11 cellular contexts compared by ENCODE assay signal in genomic region chr2:178419123-178419522, GRCh38. TPM values are rescaled to one million over a fixed set of nuclear protein-coding genes. Genes with fewer than 3 reads are reported as not detected.
A peak's percentile ranks its signal among the peaks of the same experiment; 100 is the strongest.
DNase-seq lines count a peak whose midpoint lies in the region; ATAC-seq and TF ChIP-seq lines count a peak whose summit lies in the region.
"Had no signal": no experiment of that assay in that cellular context is flagged by ENCODE, and none has a peak within 500 bp of the region (broad histone marks: within the 10 kb centered on the region; RNA-seq: fewer than 3 reads in every experiment).

No MANE protein-coding gene starts in this region.

- no peak overlapping the region for H3K4me3 Mint-ChIP-seq in activated CD4-positive, alpha-beta T cell treated with anti-CD3 and anti-CD28 coated beads, Interleukin-2, amount 10 ng/mL, durations not matched to agents 7 days and 5 days
- H3K4me3 Mint-ChIP-seq in endothelial cell (ENCODE audit: unreplicated experiment): peak overlapping the region; percentile 17
- H3K4me3 Mint-ChIP-seq: memory B cell had no signal

- no peaks in the 10 kb centered on the region for H3K9me3 ChIP-seq in transverse colon
- H3K9me3 ChIP-seq in HAP-1: no peaks in the 10 kb centered on the region

- intact Hi-C loops in transverse colon (cut with DNase I; ENCODE audit: low total_unique reads): no loop called here

- H3K27me3 Mint-ChIP-seq in activated CD4-positive, alpha-beta T cell treated with anti-CD3 and anti-CD28 coated beads, Interleukin-2, amount 10 ng/mL, durations not matched to agents 7 days and 5 days: no peaks in the 10 kb centered on the region
- H3K27me3 Mint-ChIP-seq in endothelial cell (ENCODE audit: unreplicated experiment): peaks cover 1% of the 10 kb centered on the region
- H3K27me3 Mint-ChIP-seq: memory B cell had no signal

- H3K36me3 ChIP-seq in transverse colon (no peaks in the 10 kb centered on the region), HAP-1 (replicated peaks) (no peaks in the 10 kb centered on the region; the same call in 1 of the 2 replicates)

- no peak for TF ChIP-seq POLR2A in transverse colon (IDR thresholded peaks at IDR 0.05)

- POLR2A ChIA-PET in activated CD4-positive, alpha-beta T cell treated with anti-CD3 and anti-CD28 coated beads, Interleukin-2, amount 10 ng/mL, durations not matched to agents 7 days and 5 days (lab: Charles Lee): interaction anchor here (1.0 kb wide), 1 partner anchor 145 kb away, joined by 3 read pairs; no protein-coding TSS in a partner anchor

- peaks cover 28% of the 10 kb centered on the region for H3K36me3 Mint-ChIP-seq in activated CD4-positive, alpha-beta T cell treated with anti-CD3 and anti-CD28 coated beads, Interleukin-2, amount 10 ng/mL, durations not matched to agents 7 days and 5 days (ENCODE audit: low read depth)
- peaks cover 3% of the 10 kb centered on the region for H3K36me3 Mint-ChIP-seq in endothelial cell (ENCODE audit: low read depth, unreplicated experiment)
- H3K36me3 Mint-ChIP-seq in activated naive CD4-positive, alpha-beta T cell treated with anti-CD3 and anti-CD28 coated beads, Interleukin-2, amount 50 U/mL, for 72 hours: peaks cover 4 to 13% of the 10 kb centered on the region in 2 donors

- ATAC-seq in activated naive CD4-positive, alpha-beta T cell treated with anti-CD3 and anti-CD28 coated beads, Interleukin-2, amount 50 U/mL, for 72 hours: no peak

- in situ Hi-C loops in transverse colon (cut with MboI; ENCODE audit: low pct_ligation_motif_present in 1 of 4, low pct_unique_long_range_greater_than_20kb in 1 of 4, low sequenced_read_pairs in 3 of 4) (loop anchor here (25.0 kb wide), 2 partner anchors 282 to 307 kb away; partner anchors contain the start of gene RBM45 (in 2 of the 4)), HAP-1 (cut with MboI; ENCODE audit: low sequenced_read_pairs) (loop anchor here (10.0 kb wide), 1 partner anchor 304 kb away; the partner anchor contains the start of gene RBM45)

- H3K4me1 ChIP-seq in transverse colon (peaks cover 0 to 21% (median 2%) of the 10 kb centered on the region in 4 donors), HAP-1 (peaks cover 14% of the 10 kb centered on the region)

- DNase-seq in activated CD4-positive, alpha-beta T cell treated with anti-CD3 and anti-CD28 coated beads, Interleukin-2, amount 10 ng/mL, durations not matched to agents 7 days and 5 days: peak; percentile 54
- DNase-seq in activated CD4-positive, alpha-beta T cell treated with anti-CD3 and anti-CD28 coated beads, Interleukin-2, amount 50 U/mL, for 4 hours: no peak
- DNase-seq in NCI-H345 (lab: John Stamatoyannopoulos, UW): peak; percentile 24
- no peak for DNase-seq in endothelial cell (ENCODE audit: low spot score)
- DNase-seq in transverse colon: no peak
- DNase-seq in activated naive CD4-positive, alpha-beta T cell treated with anti-CD3 and anti-CD28 coated beads, Interleukin-2, amount 50 U/mL, for 72 hours (ENCODE audit: low spot score in 2 of 2): no peak
- DNase-seq in HAP-1 (ENCODE audit: low spot score in 2 of 2): no peak
- no peak for DNase-seq in cerebellar nuclear complex (lab: John Stamatoyannopoulos, UW)
- DNase-seq: activated CD4-positive, alpha-beta T cell treated with anti-CD3 and anti-CD28 coated beads for 1 hour had no signal

- H3K9me3 Mint-ChIP-seq in activated CD4-positive, alpha-beta T cell treated with anti-CD3 and anti-CD28 coated beads, Interleukin-2, amount 10 ng/mL, durations not matched to agents 7 days and 5 days: no peaks in the 10 kb centered on the region
- H3K9me3 Mint-ChIP-seq in endothelial cell (ENCODE audit: unreplicated experiment): no peaks in the 10 kb centered on the region
- no peaks in the 10 kb centered on the region for H3K9me3 Mint-ChIP-seq in activated naive CD4-positive, alpha-beta T cell treated with anti-CD3 and anti-CD28 coated beads, Interleukin-2, amount 50 U/mL, for 72 hours
- H3K9me3 Mint-ChIP-seq: memory B cell had no signal

- 21 to 37% methylated on average over 1 of the region's 1 CpG for WGBS in transverse colon (ENCODE audit: low coverage in 1 of 2), 2 donors

- H3K4me1 Mint-ChIP-seq in activated CD4-positive, alpha-beta T cell treated with anti-CD3 and anti-CD28 coated beads, Interleukin-2, amount 10 ng/mL, durations not matched to agents 7 days and 5 days: peaks cover 39% of the 10 kb centered on the region
- H3K4me1 Mint-ChIP-seq in endothelial cell (ENCODE audit: unreplicated experiment): peaks cover 33% of the 10 kb centered on the region

- H3K27ac Mint-ChIP-seq in activated CD4-positive, alpha-beta T cell treated with anti-CD3 and anti-CD28 coated beads, Interleukin-2, amount 10 ng/mL, durations not matched to agents 7 days and 5 days: no peak overlapping the region
- H3K27ac Mint-ChIP-seq in endothelial cell (ENCODE audit: unreplicated experiment): peak overlapping the region; percentile 76
- no peak overlapping the region for H3K27ac Mint-ChIP-seq in activated naive CD4-positive, alpha-beta T cell treated with anti-CD3 and anti-CD28 coated beads, Interleukin-2, amount 50 U/mL, for 72 hours
- H3K27ac Mint-ChIP-seq: memory B cell had no signal

- no peak for TF ChIP-seq EP300 in transverse colon (IDR thresholded peaks at IDR 0.05; ENCODE audit: low read depth)

- TF ChIP-seq CTCF in endothelial cell (IDR thresholded peaks at IDR 0.05; ENCODE audit: unreplicated experiment): no peak
- TF ChIP-seq CTCF in transverse colon (IDR thresholded peaks at IDR 0.05): peak in 3 of 5 experiments; percentile 11 to 20 (median 18)

- H3K4me3 ChIP-seq in transverse colon: no peak overlapping the region
- H3K4me3 ChIP-seq in HAP-1: no peak overlapping the region

- H3K27me3 ChIP-seq in transverse colon: no peaks in the 10 kb centered on the region
- H3K27me3 ChIP-seq in HAP-1 (ENCODE audit: low read depth): no peaks in the 10 kb centered on the region

- CTCF ChIA-PET in activated CD4-positive, alpha-beta T cell treated with anti-CD3 and anti-CD28 coated beads, Interleukin-2, amount 10 ng/mL, durations not matched to agents 7 days and 5 days (lab: Charles Lee): interaction anchor here (0.6 to 2.2 kb wide), 13 partner anchors 9 to 307 kb away, joined by 3 to 13 read pairs (median 3); partner anchors contain the start of gene RBM45

- no peak overlapping the region for H3K27ac ChIP-seq in transverse colon

RNA-seq across cellular contexts. Expression of gene PRKRA, which starts 31.9 kb away (rescaled TPM):
- total RNA-seq in activated CD4-positive, alpha-beta T cell treated with anti-CD3 and anti-CD28 coated beads, Interleukin-2, amount 10 ng/mL, durations not matched to agents 7 days and 5 days: 10 to 100 TPM; 37.4 to 38.2 TPM
- total RNA-seq in endothelial cell (ENCODE audit: unreplicated experiment) (33.1 TPM), transverse colon (100 to 1,000 TPM in 1 of 4 donors, 10 to 100 TPM in 3; 35.6 to 317 (median 56.9) TPM)
- 100 to 1,000 TPM in 1 of 2 donors, 10 to 100 TPM in 1; 57.2 to 144 TPM for total RNA-seq in activated naive CD4-positive, alpha-beta T cell treated with anti-CD3 and anti-CD28 coated beads, Interleukin-2, amount 50 U/mL, for 72 hours

RNA-seq across cellular contexts. Expression of gene PJVK, which starts 32.1 kb away (rescaled TPM):
- 1 to 10 TPM; 1.5 to 2.2 TPM for total RNA-seq in activated CD4-positive, alpha-beta T cell treated with anti-CD3 and anti-CD28 coated beads, Interleukin-2, amount 10 ng/mL, durations not matched to agents 7 days and 5 days
- 3.7 TPM for total RNA-seq in endothelial cell (ENCODE audit: unreplicated experiment)
- total RNA-seq in transverse colon: 1 to 10 TPM in 2 of 4 donors, not detected in 2; 1.6 to 3.2 TPM
- total RNA-seq in activated naive CD4-positive, alpha-beta T cell treated with anti-CD3 and anti-CD28 coated beads, Interleukin-2, amount 50 U/mL, for 72 hours: 1 to 10 TPM; 1.7 to 4.5 TPM
- total RNA-seq: M059J had no signal

RNA-seq across cellular contexts. Expression of gene FKBP7, which starts 59.3 kb away (rescaled TPM):
- 1 to 10 TPM; 1.4 to 2.1 TPM for total RNA-seq in activated CD4-positive, alpha-beta T cell treated with anti-CD3 and anti-CD28 coated beads, Interleukin-2, amount 10 ng/mL, durations not matched to agents 7 days and 5 days
- total RNA-seq in endothelial cell (ENCODE audit: unreplicated experiment): 15.5 TPM
- 1 to 10 TPM in 2 of 4 donors, under 1 TPM in 1, not detected in 1; 0.37 to 5.2 (median 2.6) TPM for total RNA-seq in transverse colon
- total RNA-seq in activated naive CD4-positive, alpha-beta T cell treated with anti-CD3 and anti-CD28 coated beads, Interleukin-2, amount 50 U/mL, for 72 hours: 1 to 10 TPM; 1.6 to 2.8 TPM

Comparison
In these comparisons a context has a peak if more than half of its experiments do, and no peak if none do; other contexts are left out.
1. DNase-seq: peak in activated CD4-positive, alpha-beta T cell treated with anti-CD3 and anti-CD28 coated beads, Interleukin-2, amount 10 ng/mL, durations not matched to agents 7 days and 5 days (single experiment) and NCI-H345 (single experiment); none in activated CD4-positive, alpha-beta T cell treated with anti-CD3 and anti-CD28 coated beads, Interleukin-2, amount 50 U/mL, for 4 hours (0 of 2), endothelial cell (single experiment), transverse colon (single experiment), activated naive CD4-positive, alpha-beta T cell treated with anti-CD3 and anti-CD28 coated beads, Interleukin-2, amount 50 U/mL, for 72 hours (0 of 2), HAP-1 (0 of 2) and cerebellar nuclear complex (0 of 2).